In the genomic region with DNA sequence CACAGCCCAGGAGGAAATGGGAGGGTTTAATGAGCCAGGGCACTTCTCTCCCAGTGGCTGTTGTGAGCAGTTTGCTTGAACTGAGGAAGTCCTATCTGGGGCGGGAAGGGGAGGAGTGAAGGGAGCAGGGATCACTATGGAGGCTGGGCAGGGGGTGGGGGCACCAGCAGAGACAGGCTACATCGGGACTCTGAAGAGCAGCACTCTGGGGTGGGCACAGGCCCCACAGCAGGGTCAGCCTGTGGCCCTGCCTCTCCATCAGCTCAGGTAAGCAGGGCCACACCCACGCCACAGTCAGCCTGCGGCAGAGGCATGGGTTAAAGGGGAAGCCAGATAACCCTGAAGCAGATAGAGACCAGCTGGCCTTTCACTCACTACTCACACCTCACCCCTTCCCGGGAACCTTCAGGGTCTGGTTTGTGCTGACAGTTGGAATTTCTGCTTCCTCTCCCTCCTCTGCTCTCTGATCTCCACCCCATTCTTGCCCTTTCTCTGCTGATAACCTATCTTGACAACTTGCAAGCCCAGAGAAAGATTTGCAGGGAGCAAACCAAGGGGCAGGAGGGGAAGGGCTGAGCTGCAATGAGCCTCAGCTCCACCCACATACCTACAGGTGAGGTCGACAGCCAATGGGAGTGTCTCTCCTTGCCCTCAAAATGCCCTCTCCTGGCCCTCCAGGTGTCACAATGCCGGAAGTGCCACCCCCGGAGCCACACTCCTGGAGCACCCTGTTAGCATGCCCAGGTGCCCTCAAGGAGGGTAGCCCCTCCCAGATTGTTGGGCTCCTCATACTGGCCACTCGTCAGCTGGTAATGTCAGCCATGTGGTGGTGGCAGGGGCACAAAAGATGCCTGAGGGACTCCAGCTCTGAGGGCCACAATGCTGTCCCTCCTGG, we compare ENCODE assay signal across 11 cellular contexts. TPM values are rescaled to one million over a fixed set of nuclear protein-coding genes. Genes with fewer than 3 reads are reported as not detected.
DNase-seq lines count a peak whose midpoint lies in the region; ATAC-seq and TF ChIP-seq lines count a peak whose summit lies in the region.
"Had no signal": no experiment of that assay in that cellular context is flagged by ENCODE, and none has a peak within 500 bp of the region (broad histone marks: within the 10 kb centered on the region; RNA-seq: fewer than 3 reads in every experiment).

No MANE protein-coding gene starts in this region.

- H3K27ac Mint-ChIP-seq in GM23338, result no peak overlapping the region
- no peak overlapping the region for H3K27ac Mint-ChIP-seq in T-helper 2 cell treated with Interferon-gamma antibody and Interleukin-4, amounts not matched to agents 5 μg/mL and 100 μg/mL, for 36 hours
- H3K27ac Mint-ChIP-seq: activated CD4-positive, alpha-beta T cell treated with anti-CD3 and anti-CD28 coated beads, Interleukin-2, amount 10 ng/mL, durations not matched to agents 7 days and 5 days had no signal

- H3K9me3 Mint-ChIP-seq in GM23338, result no peaks in the 10 kb centered on the region
- H3K9me3 Mint-ChIP-seq in T-helper 2 cell treated with Interferon-gamma antibody and Interleukin-4, amounts not matched to agents 5 μg/mL and 100 μg/mL, for 36 hours, result no peaks in the 10 kb centered on the region
- H3K9me3 Mint-ChIP-seq: activated CD4-positive, alpha-beta T cell treated with anti-CD3 and anti-CD28 coated beads, Interleukin-2, amount 10 ng/mL, durations not matched to agents 7 days and 5 days had no signal

- H3K27ac ChIP-seq in GM23338 (ENCODE audit: low read depth) (no peak overlapping the region), left ventricle myocardium inferior (replicated peaks) (no peak overlapping the region), trophoblast cell (ENCODE audit: low read depth, low read length) (no peak overlapping the region)

- H4K12ac ChIP-seq in trophoblast cell (ENCODE audit: low read depth, low read length), result no peak overlapping the region

- no peak overlapping the region for H2BK5ac ChIP-seq in trophoblast cell (ENCODE audit: low read depth, low read length, poor library complexity)

- no peaks in the 10 kb centered on the region for H3K9me2 ChIP-seq in GM23338 (ENCODE audit: insufficient read depth)

- H2AFZ ChIP-seq in GM23338, result peak overlapping the region; percentile 38; the same call in 1 of the 2 replicates
- H2AFZ ChIP-seq in trophoblast cell (ENCODE audit: insufficient read depth, low read length, poor library complexity), result no peak overlapping the region

- DNase-seq in GM23338 (ENCODE audit: low spot score) (no peak), OCI-M2 (lab: John Stamatoyannopoulos, UW; ENCODE audit: unreplicated experiment) (peak; percentile 17), left ventricle myocardium inferior (no peak), trophoblast cell (peak; percentile 40 to 45), SW 1271 (lab: John Stamatoyannopoulos, UW) (no peak)
- no peak for DNase-seq in T-helper 2 cell treated with Interferon-gamma antibody and Interleukin-4, amounts not matched to agents 5 μg/mL and 100 μg/mL, for 36 hours (ENCODE audit: low spot score)
- DNase-seq in activated CD4-positive, alpha-beta T cell treated with anti-CD3 and anti-CD28 coated beads, Interleukin-2, amount 50 U/mL, for 1 hour, result no peak
- DNase-seq: activated CD4-positive, alpha-beta T cell treated with anti-CD3 and anti-CD28 coated beads, Interleukin-2, amount 10 ng/mL, durations not matched to agents 7 days and 5 days; anterior cingulate cortex; EL had no signal

- H3K27me3 ChIP-seq in GM23338 (ENCODE audit: insufficient read depth), result no peaks in the 10 kb centered on the region
- peaks cover 26% of the 10 kb centered on the region for H3K27me3 ChIP-seq in left ventricle myocardium inferior (ENCODE audit: low read depth)
- H3K27me3 ChIP-seq in trophoblast cell (ENCODE audit: insufficient read depth, low read length), result no peaks in the 10 kb centered on the region

- H2AK5ac ChIP-seq in trophoblast cell (ENCODE audit: low read length), result no peak overlapping the region

- H4K8ac ChIP-seq in trophoblast cell (ENCODE audit: low read depth, low read length), result no peak overlapping the region

- peaks cover 13% of the 10 kb centered on the region for H3K27me3 Mint-ChIP-seq in GM23338 (ENCODE audit: insufficient read depth, low read depth, poor library complexity)
- H3K27me3 Mint-ChIP-seq in T-helper 2 cell treated with Interferon-gamma antibody and Interleukin-4, amounts not matched to agents 5 μg/mL and 100 μg/mL, for 36 hours (ENCODE audit: low read depth), result peaks cover 22% of the 10 kb centered on the region

- no peak overlapping the region for H3K4me2 ChIP-seq in GM23338
- H3K4me2 ChIP-seq in trophoblast cell (ENCODE audit: low read length), result peak overlapping the region; percentile 15

- H4K20me1 ChIP-seq in GM23338 (replicated peaks; ENCODE audit: insufficient read depth), result no peaks in the 10 kb centered on the region

- no peak overlapping the region for H3K4ac ChIP-seq in trophoblast cell (ENCODE audit: low read depth, low read length)

- H3K9ac ChIP-seq in trophoblast cell (ENCODE audit: low read length), result no peak overlapping the region

- H2BK12ac ChIP-seq in trophoblast cell (ENCODE audit: low read length), result no peak overlapping the region

- no peaks in the 10 kb centered on the region for H3K36me3 ChIP-seq in GM23338 (ENCODE audit: insufficient read depth)
- H3K36me3 ChIP-seq in left ventricle myocardium inferior, result no peaks in the 10 kb centered on the region
- H3K36me3 ChIP-seq in trophoblast cell (ENCODE audit: control insufficient read depth in 1 of 2, insufficient read depth in 2 of 2, low read length in 2 of 2), result no peaks in the 10 kb centered on the region

- no peak overlapping the region for H4K91ac ChIP-seq in trophoblast cell (ENCODE audit: low read depth, low read length)

- H3K4me3 ChIP-seq in GM23338, result no peak overlapping the region
- H3K4me3 ChIP-seq in left ventricle myocardium inferior, result peak overlapping the region; percentile 19
- no peak overlapping the region for H3K4me3 ChIP-seq in trophoblast cell (ENCODE audit: low read depth, low read length)

- H3K18ac ChIP-seq in trophoblast cell (ENCODE audit: low read length), result no peak overlapping the region

- peak; percentile 76 for ATAC-seq in GM23338
- ATAC-seq in HG03432 (IDR thresholded peaks at IDR 0.05; ENCODE audit: unreplicated experiment), result no peak

- no peak overlapping the region for H3K23ac ChIP-seq in trophoblast cell (ENCODE audit: low read length)

- no peaks in the 10 kb centered on the region for H3F3A ChIP-seq in GM23338 (replicated peaks; ENCODE audit: low read depth)

- no peak overlapping the region for H3K4me3 Mint-ChIP-seq in GM23338
- H3K4me3 Mint-ChIP-seq in T-helper 2 cell treated with Interferon-gamma antibody and Interleukin-4, amounts not matched to agents 5 μg/mL and 100 μg/mL, for 36 hours, result no peak overlapping the region
- H3K4me3 Mint-ChIP-seq: activated CD4-positive, alpha-beta T cell treated with anti-CD3 and anti-CD28 coated beads, Interleukin-2, amount 10 ng/mL, durations not matched to agents 7 days and 5 days had no signal

- H3K4me1 Mint-ChIP-seq in GM23338, result peaks cover 19% of the 10 kb centered on the region
- peaks cover 12% of the 10 kb centered on the region for H3K4me1 Mint-ChIP-seq in T-helper 2 cell treated with Interferon-gamma antibody and Interleukin-4, amounts not matched to agents 5 μg/mL and 100 μg/mL, for 36 hours (ENCODE audit: low read depth)

- no peak overlapping the region for H3K14ac ChIP-seq in trophoblast cell (ENCODE audit: low read length)

- no peak overlapping the region for H2BK120ac ChIP-seq in trophoblast cell (ENCODE audit: insufficient read depth, low read length, poor library complexity)

- H3K79me2 ChIP-seq in GM23338 (replicated peaks; ENCODE audit: insufficient read depth) (no peaks in the 10 kb centered on the region), trophoblast cell (ENCODE audit: control insufficient read depth, insufficient read depth, low read length, poor library complexity) (no peaks in the 10 kb centered on the region)

- H3K36me3 Mint-ChIP-seq in GM23338 (ENCODE audit: low read depth), result no peaks in the 10 kb centered on the region
- H3K36me3 Mint-ChIP-seq in T-helper 2 cell treated with Interferon-gamma antibody and Interleukin-4, amounts not matched to agents 5 μg/mL and 100 μg/mL, for 36 hours (ENCODE audit: low read depth), result no peaks in the 10 kb centered on the region

- no CpG with 5 or more reads among the region's 9 CpGs for WGBS in trophoblast cell (ENCODE audit: extremely low coverage, insufficient coverage, insufficient read length)

- no peaks in the 10 kb centered on the region for H3K9me3 ChIP-seq in left ventricle myocardium inferior (replicated peaks)
- H3K9me3 ChIP-seq in trophoblast cell (ENCODE audit: insufficient read depth, low read depth, low read length), result no peaks in the 10 kb centered on the region

- TF ChIP-seq CTCF in GM23338 (conservative IDR thresholded peaks at IDR 0.05; ENCODE audit: low read depth in 2 of 2), result no peak
- no peak for TF ChIP-seq CTCF in left ventricle myocardium inferior (IDR thresholded peaks at IDR 0.05; ENCODE audit: borderline replicate concordance)

- intact Hi-C loops in left ventricle myocardium inferior (cut with micrococcal nuclease), result no loop called here

- peaks cover 5% of the 10 kb centered on the region for H3K79me1 ChIP-seq in trophoblast cell (ENCODE audit: low read length)

- H3K4me1 ChIP-seq in GM23338 (ENCODE audit: insufficient read depth) (no peaks in the 10 kb centered on the region; the same call in 1 of the 2 replicates), left ventricle myocardium inferior (peaks cover 30% of the 10 kb centered on the region), trophoblast cell (ENCODE audit: control insufficient read depth in 1 of 2, insufficient read depth in 2 of 2, low read length in 2 of 2) (peaks cover 20 to 22% of the 10 kb centered on the region in 2 experiments)

TF ChIP-seq in GM23338, 12 proteins besides CTCF, POLR2A, EP300 and RAD21:
- TF ChIP-seq ZNF331 (CRISPR knock-in tag; IDR thresholded peaks at IDR 0.05; ENCODE audit: low read depth) (no peak), JUNB (IDR thresholded peaks at IDR 0.05; ENCODE audit: unreplicated experiment) (no peak)

RNA-seq across cellular contexts. Expression of gene SIGLEC15, which starts 3.7 kb away (rescaled TPM):
- total RNA-seq in GM23338 (2014; rRNA removed; shearing (Covaris generic)), result 0.31 TPM in 1 of 2 replicates, not detected in the other
- polyA plus RNA-seq in GM23338 (2016; fragmentation: Nextera tagmentation; extraction: Ambion mirVana), result 0.29 and 0.35 TPM in 2 replicates
- 0.19 TPM for total RNA-seq in left ventricle myocardium inferior
- polyA plus RNA-seq in trophoblast cell (2013), result not detected in 2 replicates
- total RNA-seq: activated CD4-positive, alpha-beta T cell treated with anti-CD3 and anti-CD28 coated beads, Interleukin-2, amount 10 ng/mL, durations not matched to agents 7 days and 5 days had no signal

Comparison
In these comparisons a context has a peak if more than half of its experiments do, and no peak if none do; other contexts are left out.
1. DNase-seq: peak in OCI-M2 (single experiment) and trophoblast cell (2 of 2); none in GM23338 (single experiment), left ventricle myocardium inferior (single experiment), SW 1271 (0 of 2), T-helper 2 cell treated with Interferon-gamma antibody and Interleukin-4, amounts not matched to agents 5 μg/mL and 100 μg/mL, for 36 hours (single experiment) and activated CD4-positive, alpha-beta T cell treated with anti-CD3 and anti-CD28 coated beads, Interleukin-2, amount 50 U/mL, for 1 hour (single experiment).